34 cellular contexts compared by ENCODE assay signal in the genomic region with DNA sequence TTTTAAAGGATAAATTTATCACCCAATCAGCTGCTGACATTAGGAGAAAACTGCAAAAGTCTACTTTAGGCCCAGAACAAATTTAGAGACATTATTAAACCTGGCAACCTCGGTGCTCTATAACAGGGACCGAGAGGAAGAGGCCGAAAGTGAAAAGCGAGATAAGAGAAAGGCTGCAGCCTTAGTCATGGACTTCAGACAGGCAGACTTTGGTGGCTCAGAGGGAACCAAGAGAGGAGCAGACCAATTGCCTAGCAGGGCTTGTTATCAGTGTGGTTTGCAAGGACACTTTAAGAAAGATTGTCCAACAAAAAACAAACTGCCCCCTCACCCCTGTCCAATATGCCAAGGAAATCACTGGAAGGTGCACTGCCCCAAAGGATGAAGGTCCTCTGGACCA. TPM values are rescaled to one million over a fixed set of nuclear protein-coding genes. Genes with fewer than 3 reads are reported as not detected.
"Had no signal": no experiment of that assay in that cellular context is flagged by ENCODE, and none has a peak within 500 bp of the region (broad histone marks: within the 10 kb centered on the region; RNA-seq: fewer than 3 reads in every experiment).

No MANE protein-coding gene starts in this region.

- H3K4me3 ChIP-seq: left ventricle myocardium inferior, lung, neural progenitor cell, right atrium auricular region, right lobe of liver, smooth muscle cell, tibial nerve, vagina had no signal

- H3K27ac ChIP-seq: left ventricle myocardium inferior, neural progenitor cell, neutrophil, parathyroid adenoma, right atrium auricular region, right lobe of liver, tibial nerve, vagina had no signal

- ATAC-seq: natural killer cell; right lobe of liver; stimulated activated memory B cell treated with anti-CD40 and anti-IgM and Interleukin-4, amounts not matched to agents 10 μg/mL and 1 μg/mL and 100 μg/mL, for 72 hours; stimulated activated naive CD8-positive, alpha-beta T cell treated with anti-CD3 and anti-CD28 coated beads, Interleukin-15, amount 100 ng/mL, for 72 hours had no signal

- DNase-seq: islet precursor cell; left ventricle myocardium inferior; mesendoderm; naive B cell; natural killer cell; nephron progenitor cell; occipital lobe; right lobe of liver; stimulated activated CD4-positive, alpha-beta T cell treated with anti-CD3 and anti-CD28 coated beads, Interleukin-1b, Interleukin-23, amount 100 ng/mL, for 48 hours; stimulated activated CD4-positive, alpha-beta T cell treated with anti-CD3 and anti-CD28 coated beads, Interleukin-2, amount 100 ng/mL, for 48 hours; stimulated activated CD4-positive, alpha-beta T cell treated with anti-CD3 and anti-CD28 coated beads, Interleukin-4, amount 100 ng/mL, for 4 hours; stimulated activated CD8-positive, alpha-beta memory T cell treated with anti-CD3 and anti-CD28 coated beads, Interleukin-4, amount 100 ng/mL, for 48 hours; stimulated activated naive CD4-positive, alpha-beta T cell treated with Interleukin-2 at 50 U/mL for 16 hours; stimulated activated naive CD8-positive, alpha-beta T cell treated with anti-CD3 and anti-CD28 coated beads, Interleukin-15, amount 100 ng/mL, for 72 hours; substantia nigra had no signal

- H2AFZ ChIP-seq: neural progenitor cell, parathyroid adenoma had no signal

- H3K4me1 ChIP-seq: left ventricle myocardium inferior, neural progenitor cell, parathyroid adenoma, right atrium auricular region, right lobe of liver, tibial nerve, vagina had no signal

- H3K79me2 ChIP-seq: parathyroid adenoma had no signal

- H3K9ac ChIP-seq: neural progenitor cell, parathyroid adenoma had no signal

- H3K36me3 ChIP-seq: left ventricle myocardium inferior, neural progenitor cell, neutrophil, right atrium auricular region, right lobe of liver, tibial nerve, vagina had no signal

- H3K9me3 ChIP-seq: neutrophil, right atrium auricular region, right lobe of liver, tibial nerve, vagina had no signal

- H3K4me2 ChIP-seq: neural progenitor cell, smooth muscle cell had no signal

- H3K27me3 ChIP-seq: neural progenitor cell, neutrophil, right atrium auricular region, right lobe of liver, tibial nerve, vagina had no signal

RNA-seq across cellular contexts. Expression of gene UGT2B10, which starts 12.8 kb away (rescaled TPM):
- total RNA-seq: kidney epithelial cell, left ventricle myocardium inferior, lower leg skin, lung, mesothelial cell of epicardium, mononuclear cell, natural killer cell, occipital lobe, osteocyte, posterior vena cava, pulmonary artery endothelial cell, renal cortical epithelial cell, right atrium auricular region, smooth muscle cell, temporal lobe, tibial nerve, urinary bladder, vagina had no signal
- polyA plus RNA-seq: lung, smooth muscle cell had no signal
